8 cellular contexts compared by ENCODE assay signal in genomic region chrX:80808160-80808735, GRCh38. TPM values are rescaled to one million over a fixed set of nuclear protein-coding genes. Genes with fewer than 3 reads are reported as not detected.
DNase-seq lines count a peak whose midpoint lies in the region; ATAC-seq, FAIRE-seq and TF ChIP-seq lines count a peak whose summit lies in the region.

No MANE protein-coding gene starts in this region.

- WGBS in A549 (ENCODE audit: missing lambda C conversion rate), result 0% methylated on average over 15 of the region's 24 CpGs

- TF ChIP-seq RAD21 in A549 (conservative IDR thresholded peaks at IDR 0.05 in 1 of 2, IDR thresholded peaks at IDR 0.05 in 1 of 2), result no peak

- DNase-seq in A549 (ENCODE audit: low read depth in 1 of 2, low spot score in 1 of 2), result peak; percentile 15 to 81
- DNase-seq in NCI-H2196 (lab: John Stamatoyannopoulos, UW; ENCODE audit: unreplicated experiment), result peak; percentile 67
- peak; percentile 53 for DNase-seq in activated CD4-positive, CD25-positive, alpha-beta regulatory T cell treated with anti-CD3 and anti-CD28 coated beads, Interleukin-2, amount 50 U/mL, for 16 hours (ENCODE audit: low read depth, low spot score)
- peak; percentile 78 for DNase-seq in central memory CD4-positive, alpha-beta T cell
- DNase-seq in keratinocyte (ENCODE audit: low read depth, low spot score), result no peak
- peak; percentile 54 to 73 (median 55) for DNase-seq in stimulated activated CD4-positive, alpha-beta T cell treated with anti-CD3 and anti-CD28 coated beads, Interleukin-12 subunit alpha, Interleukin-12 subunit beta, amount 100 ng/mL, for 48 hours (ENCODE audit: low read depth in 2 of 3, low spot score in 1 of 3)

- H3K9me3 ChIP-seq in A549, result no peaks in the 10 kb centered on the region
- no peaks in the 10 kb centered on the region for H3K9me3 ChIP-seq in keratinocyte (ENCODE audit: control insufficient read depth, low read depth, low read length)

- POLR2A ChIA-PET in A549 (lab: Yijun Ruan, JAX), result interaction anchor here (0.6 kb wide), 1 partner anchor 15 kb away, joined by 3 read pairs; no protein-coding TSS in a partner anchor

- H3K27me3 ChIP-seq in keratinocyte (ENCODE audit: control insufficient read depth, extremely low read depth, insufficient read depth, low read length), result no peaks in the 10 kb centered on the region

- H2AFZ ChIP-seq in keratinocyte (ENCODE audit: control insufficient read depth, low read length), result peak overlapping the region; percentile 79

- H4K20me1 ChIP-seq in keratinocyte (ENCODE audit: control insufficient read depth, extremely low read depth, insufficient read depth, low read length), result no peaks in the 10 kb centered on the region

- TF ChIP-seq EP300 in A549 (IDR thresholded peaks at IDR 0.05), result no peak

- peaks cover 9% of the 10 kb centered on the region; the same call in 2 of the 3 replicates for H3K4me1 ChIP-seq in A549
- H3K4me1 ChIP-seq in keratinocyte (ENCODE audit: control insufficient read depth, extremely low read depth, insufficient read depth, low read length), result no peaks in the 10 kb centered on the region

- ATAC-seq in A549 (peak; percentile 73 to 81), HG03064 (IDR thresholded peaks at IDR 0.05; ENCODE audit: low read depth, unreplicated experiment) (peak; percentile 41)

- dilution Hi-C loops in keratinocyte (cut with MboI; ENCODE audit: extremely low pct_ligation_motif_present, low sequenced_read_pairs), result no loop called here

- no peaks in the 10 kb centered on the region for H3K9me1 ChIP-seq in keratinocyte (ENCODE audit: control insufficient read depth, extremely low read depth, insufficient read depth, low read length)

- peak; percentile 39 for FAIRE-seq in A549 (lab: Jason Lieb, UNC)
- FAIRE-seq in keratinocyte (lab: Jason Lieb, UNC), result peak; percentile 26

- no peaks in the 10 kb centered on the region for H3K36me3 ChIP-seq in keratinocyte (ENCODE audit: control insufficient read depth in 2 of 2, extremely low read depth in 1 of 2, insufficient read depth in 2 of 2, low read length in 2 of 2)

- H3K27ac ChIP-seq in A549 (peak overlapping the region; percentile 88 to 93), keratinocyte (ENCODE audit: control insufficient read depth, insufficient read depth, low read length) (peak overlapping the region; percentile 42)

- peak overlapping the region; percentile 67 for H3K9ac ChIP-seq in keratinocyte (ENCODE audit: control insufficient read depth, extremely low read depth, insufficient read depth, low read length)

- CTCF ChIA-PET in A549 (lab: Yijun Ruan, JAX), result interaction anchor here (1.6 kb wide), 1 partner anchor 10 kb away, joined by 4 read pairs; no protein-coding TSS in a partner anchor

- H3K4me2 ChIP-seq in A549, result peak overlapping the region; percentile 84
- peak overlapping the region; percentile 67 for H3K4me2 ChIP-seq in keratinocyte (ENCODE audit: control insufficient read depth, extremely low read depth, insufficient read depth, low read depth, low read length)

- TF ChIP-seq CTCF in A549 (IDR thresholded peaks at IDR 0.05) (no peak), keratinocyte (optimal IDR thresholded peaks at IDR 0.05 in 1 of 3, IDR thresholded peaks at IDR 0.05 in 1 of 3, conservative IDR thresholded peaks at IDR 0.05 in 1 of 3; ENCODE audit: extremely low read depth in 1 of 3, insufficient read depth in 2 of 3, low read length in 3 of 3) (no peak)

- TF ChIP-seq POLR2A in A549 (IDR thresholded peaks at IDR 0.05; ENCODE audit: low read length) (peak; percentile 10; the same call in 1 of the 2 replicates), GM18526 (IDR thresholded peaks at IDR 0.05; ENCODE audit: extremely low read depth, insufficient read length) (peak; percentile 27)

- peak overlapping the region; percentile 82 for H3K4me3 ChIP-seq in A549
- H3K4me3 ChIP-seq in keratinocyte (ENCODE audit: control insufficient read depth in 2 of 3, extremely low read depth in 1 of 3, insufficient read depth in 2 of 3, low read depth in 1 of 3, low read length in 3 of 3), result peak overlapping the region; percentile 62 to 75 (median 75)

- peaks cover 30% of the 10 kb centered on the region for H3K79me2 ChIP-seq in keratinocyte (ENCODE audit: control insufficient read depth, insufficient read depth, low read length)

TF ChIP-seq in A549, 52 proteins besides CTCF, POLR2A, EP300 and RAD21:
- TF ChIP-seq CBX8 (IDR thresholded peaks at IDR 0.05) (no peak), PHF8 (IDR thresholded peaks at IDR 0.05; ENCODE audit: borderline replicate concordance, low read depth) (peak; percentile 53; the same call in 1 of the 2 replicates)

RNA-seq across cellular contexts. Expression of gene BRWD3, which starts 1.4 kb away (rescaled TPM):
- polyA plus RNA-seq in A549 (2011; rRNA removed) (15.4 and 16.1 TPM in 2 replicates), A549 (2017; fragmentation: RNase III; extraction: RNeasy Plus Mini Kit Qiagen cat#74134 plus additional on column Dnase treatment) (4.6 to 5.2 TPM (median 5.1 TPM) in 3 replicates), keratinocyte (6.2 to 10.5 TPM (median 7.6 TPM) in 3 replicates)
- 1.1 and 1.2 TPM in 2 replicates for polyA plus RNA-seq in A549 (2012; cell fraction: cytosol; rRNA removed)
- polyA plus RNA-seq in A549 (2012; cell fraction: nucleus; rRNA removed), result 2.1 and 2.4 TPM in 2 replicates
- polyA minus RNA-seq in A549 (2011; rRNA and poly(A)+ RNA removed), result 22.5 and 25.0 TPM in 2 replicates
- polyA plus RNA-seq in keratinocyte (2011; ENCODE audit: low read depth), result 6.7 TPM
- 3.3 and 5.8 TPM in 2 replicates for polyA plus RNA-seq in keratinocyte (2011; cell fraction: cytosol; rRNA removed)
- polyA plus RNA-seq in keratinocyte (2011; cell fraction: nucleus; rRNA removed), result 14.6 and 19.3 TPM in 2 replicates
- polyA plus RNA-seq in keratinocyte (2012; ENCODE audit: low replicate concordance), result 4.6 and 5.3 TPM in 2 replicates
- polyA minus RNA-seq in keratinocyte, result 11.1 to 50.5 TPM (median 27.0 TPM) in 3 replicates
- 11.5 TPM for polyA minus RNA-seq in keratinocyte (2011; cell fraction: cytosol; rRNA and poly(A)+ RNA removed)
- 45.4 and 63.0 TPM in 2 replicates for polyA minus RNA-seq in keratinocyte (2011; cell fraction: nucleus; rRNA and poly(A)+ RNA removed)
